8 cellular contexts compared by ENCODE assay signal in the genomic region with DNA sequence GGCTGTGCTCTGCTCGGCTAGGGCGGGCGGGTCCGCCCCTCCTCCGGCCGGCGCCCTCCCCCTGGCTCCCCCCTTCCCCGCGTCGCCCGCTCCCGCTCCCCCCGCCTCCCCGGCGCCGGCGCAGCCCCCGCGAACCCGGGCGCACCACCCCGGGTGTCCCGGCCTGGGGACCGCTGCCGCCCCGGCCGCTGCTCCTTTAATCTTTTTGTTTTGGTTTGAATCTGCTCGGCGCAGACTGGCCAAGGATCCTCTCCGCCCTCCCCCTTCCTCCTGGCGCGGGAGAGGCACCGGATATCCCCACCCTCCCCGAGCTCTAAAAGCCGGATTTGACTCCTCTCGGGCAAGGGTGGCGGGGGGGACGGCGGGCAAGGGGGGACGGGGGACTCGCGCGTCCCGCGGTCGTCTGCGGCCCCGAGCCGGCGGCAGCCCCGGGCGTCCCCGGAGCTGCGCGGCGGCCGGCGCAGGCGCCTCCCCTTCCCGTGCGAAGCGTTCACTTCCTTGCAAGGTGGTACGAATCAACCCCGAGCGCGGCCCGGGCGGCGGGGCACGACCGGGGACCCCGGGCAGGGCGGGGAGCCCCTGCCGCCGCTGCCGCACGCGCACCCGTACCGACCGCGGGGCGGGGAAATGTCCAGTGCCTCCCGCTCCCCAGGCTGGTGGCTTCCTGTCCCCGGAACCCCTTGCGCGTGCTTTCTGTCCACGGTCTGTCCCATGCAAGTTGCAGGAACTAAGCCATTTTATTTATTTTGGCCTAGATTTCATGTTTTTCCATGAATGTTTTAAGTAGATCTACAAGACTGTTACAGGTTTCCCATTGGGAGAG. TPM values are rescaled to one million over a fixed set of nuclear protein-coding genes. Genes with fewer than 3 reads are reported as not detected.
DNase-seq lines count a peak whose midpoint lies in the region; ATAC-seq and TF ChIP-seq lines count a peak whose summit lies in the region.

A gene with protein sequence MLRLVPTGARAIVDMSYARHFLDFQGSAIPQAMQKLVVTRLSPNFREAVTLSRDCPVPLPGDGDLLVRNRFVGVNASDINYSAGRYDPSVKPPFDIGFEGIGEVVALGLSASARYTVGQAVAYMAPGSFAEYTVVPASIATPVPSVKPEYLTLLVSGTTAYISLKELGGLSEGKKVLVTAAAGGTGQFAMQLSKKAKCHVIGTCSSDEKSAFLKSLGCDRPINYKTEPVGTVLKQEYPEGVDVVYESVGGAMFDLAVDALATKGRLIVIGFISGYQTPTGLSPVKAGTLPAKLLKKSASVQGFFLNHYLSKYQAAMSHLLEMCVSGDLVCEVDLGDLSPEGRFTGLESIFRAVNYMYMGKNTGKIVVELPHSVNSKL (minus strand): TSS at position 11 of the 823 bp plus-strand sequence. CDS start 81 bp downstream, outside the sequence.

- H3K36me3 Mint-ChIP-seq in activated T-helper 2 cell treated with anti-CD3 and anti-CD28 coated beads, Interferon-gamma antibody, Interleukin-2, Interleukin-4, amounts not matched to agents 10 μg/mL and 5 μg/mL and 100 μg/mL, durations not matched to agents 14 hours and 24 hours and 36 hours (ENCODE audit: low read depth) = peaks cover 29% of the 10 kb centered on the region
- peaks cover 0 to 7% (median 2%) of the 10 kb centered on the region in 3 donors for H3K36me3 Mint-ChIP-seq in naive thymus-derived CD8-positive, alpha-beta T cell

- no peaks in the 10 kb centered on the region for H3K36me3 ChIP-seq in DOHH2 (ENCODE audit: control insufficient read depth, low read length)
- no peaks in the 10 kb centered on the region for H3K36me3 ChIP-seq in GM23248 (ENCODE audit: low read depth)
- H3K36me3 ChIP-seq in fibroblast of lung (ENCODE audit: control insufficient read depth, insufficient read depth, low read length) = no peaks in the 10 kb centered on the region
- H3K36me3 ChIP-seq in stomach smooth muscle (ENCODE audit: control insufficient read depth in 2 of 2, insufficient read depth in 2 of 2, low read length in 2 of 2) = no peaks in the 10 kb centered on the region

- DNase-seq in GM23248 (peak; percentile 85), LHCN-M2 (ENCODE audit: low read depth) (peak; percentile 90), RWPE1 (ENCODE audit: low spot score) (peak; percentile 83), fibroblast of lung (ENCODE audit: low read depth in 2 of 2) (peak; percentile 85 to 87)
- DNase-seq in activated T-helper 2 cell treated with anti-CD3 and anti-CD28 coated beads, Interferon-gamma antibody, Interleukin-2, Interleukin-4, amounts not matched to agents 10 μg/mL and 5 μg/mL and 100 μg/mL, durations not matched to agents 14 hours and 24 hours and 36 hours (ENCODE audit: low spot score) = peak; percentile 81
- peak; percentile 49 to 85 (median 68) for DNase-seq in naive thymus-derived CD8-positive, alpha-beta T cell

- WGBS in GM23248 (ENCODE audit: low coverage in 1 of 2, low lambda C conversion rate in 2 of 2, missing lambda C conversion rate in 2 of 2), 2 experiments = 0 to 1% methylated on average over 24 to 77 of the region's 88 CpGs

- peaks cover 11% of the 10 kb centered on the region for H3K27me3 ChIP-seq in DOHH2 (ENCODE audit: control insufficient read depth, low read length)
- no peaks in the 10 kb centered on the region for H3K27me3 ChIP-seq in GM23248 (replicated peaks; ENCODE audit: insufficient read depth)
- H3K27me3 ChIP-seq in fibroblast of lung (ENCODE audit: control insufficient read depth, insufficient read depth, low read length) = no peaks in the 10 kb centered on the region
- H3K27me3 ChIP-seq in stomach smooth muscle (ENCODE audit: control insufficient read depth in 1 of 2, insufficient read depth in 2 of 2, low read length in 2 of 2) = no peaks in the 10 kb centered on the region

- CTCF ChIA-PET in RWPE1 (lab: Yijun Ruan, JAX) = no interaction called here

- peaks cover 48% of the 10 kb centered on the region for H3K4me1 Mint-ChIP-seq in activated T-helper 2 cell treated with anti-CD3 and anti-CD28 coated beads, Interferon-gamma antibody, Interleukin-2, Interleukin-4, amounts not matched to agents 10 μg/mL and 5 μg/mL and 100 μg/mL, durations not matched to agents 14 hours and 24 hours and 36 hours (ENCODE audit: low read depth)
- H3K4me1 Mint-ChIP-seq in naive thymus-derived CD8-positive, alpha-beta T cell = peaks cover 39 to 64% (median 59%) of the 10 kb centered on the region in 4 donors

- H3K4me1 ChIP-seq in DOHH2 (ENCODE audit: control insufficient read depth, low read length) (peaks cover 33% of the 10 kb centered on the region), GM23248 (ENCODE audit: insufficient read depth) (peaks cover 36% of the 10 kb centered on the region), fibroblast of lung (ENCODE audit: control insufficient read depth, extremely low read depth, insufficient read depth, low read length) (peaks cover 20% of the 10 kb centered on the region), stomach smooth muscle (ENCODE audit: control insufficient read depth, insufficient read depth, low read length) (peaks cover 14% of the 10 kb centered on the region)

- peaks cover 13% of the 10 kb centered on the region; the same call in 1 of the 2 replicates for H4K20me1 ChIP-seq in DOHH2 (ENCODE audit: control insufficient read depth, insufficient read depth, low read depth, low read length)
- H4K20me1 ChIP-seq in GM23248 (ENCODE audit: insufficient read depth) = no peaks in the 10 kb centered on the region
- H4K20me1 ChIP-seq in fibroblast of lung (ENCODE audit: control insufficient read depth, extremely low read depth, insufficient read depth, low read length) = no peaks in the 10 kb centered on the region

- peak within 1 kb of the TSS; percentile 96 for H3K4me3 Mint-ChIP-seq in activated T-helper 2 cell treated with anti-CD3 and anti-CD28 coated beads, Interferon-gamma antibody, Interleukin-2, Interleukin-4, amounts not matched to agents 10 μg/mL and 5 μg/mL and 100 μg/mL, durations not matched to agents 14 hours and 24 hours and 36 hours (ENCODE audit: low read depth)
- peak within 1 kb of the TSS; percentile 95 to 100 (median 98) for H3K4me3 Mint-ChIP-seq in naive thymus-derived CD8-positive, alpha-beta T cell

- peaks cover 21% of the 10 kb centered on the region for H3F3A ChIP-seq in DOHH2 (ENCODE audit: control insufficient read depth, insufficient read depth)
- peaks cover 41% of the 10 kb centered on the region; the same call in 1 of the 2 replicates for H3F3A ChIP-seq in GM23248 (ENCODE audit: insufficient read depth)

- in situ Hi-C loops in GM23248 (cut with MboI) = loop anchor here (25.0 kb wide), 1 partner anchor 547 kb away; no protein-coding TSS in a partner anchor

- H3K9me3 Mint-ChIP-seq in activated T-helper 2 cell treated with anti-CD3 and anti-CD28 coated beads, Interferon-gamma antibody, Interleukin-2, Interleukin-4, amounts not matched to agents 10 μg/mL and 5 μg/mL and 100 μg/mL, durations not matched to agents 14 hours and 24 hours and 36 hours = no peaks in the 10 kb centered on the region
- no peaks in the 10 kb centered on the region for H3K9me3 Mint-ChIP-seq in naive thymus-derived CD8-positive, alpha-beta T cell

- TF ChIP-seq CTCF in DOHH2 (IDR thresholded peaks at IDR 0.05; ENCODE audit: low read depth, low read length, poor library complexity, severe bottlenecking) (no peak), RWPE1 (conservative IDR thresholded peaks at IDR 0.05; ENCODE audit: low read depth) (no peak), fibroblast of lung (conservative IDR thresholded peaks at IDR 0.05 in 1 of 2, IDR thresholded peaks at IDR 0.05 in 1 of 2; ENCODE audit: low read depth in 1 of 2, low read length in 2 of 2) (no peak)

- H3K4me3 ChIP-seq in DOHH2 (ENCODE audit: low read length) = peak within 1 kb of the TSS; percentile 92
- H3K4me3 ChIP-seq in GM23248 = peak within 1 kb of the TSS; percentile 92
- peak within 1 kb of the TSS; percentile 78 to 93 (median 88) for H3K4me3 ChIP-seq in fibroblast of lung (replicated peaks in 1 of 4; ENCODE audit: control extremely low read depth in 1 of 4, insufficient read depth in 1 of 4, low read depth in 3 of 4, low read length in 4 of 4)
- peak within 1 kb of the TSS; percentile 74 to 98 for H3K4me3 ChIP-seq in stomach smooth muscle (ENCODE audit: low read length in 2 of 2)

- H2AFZ ChIP-seq in GM23248 (peak within 1 kb of the TSS; percentile 93), fibroblast of lung (ENCODE audit: low read length) (peak within 1 kb of the TSS; percentile 83)

- peak; percentile 48 to 58 for ATAC-seq in naive thymus-derived CD8-positive, alpha-beta T cell

- peaks cover 73% of the 10 kb centered on the region for H3K79me2 ChIP-seq in DOHH2 (ENCODE audit: control insufficient read depth, low read length)
- peaks cover 64% of the 10 kb centered on the region for H3K79me2 ChIP-seq in GM23248 (ENCODE audit: insufficient read depth)
- H3K79me2 ChIP-seq in fibroblast of lung (ENCODE audit: control insufficient read depth, insufficient read depth, low read length) = peaks cover 61% of the 10 kb centered on the region

- POLR2A ChIA-PET in RWPE1 (lab: Yijun Ruan, JAX; ENCODE audit: low non-redundant PET) = interaction anchor here (0.6 kb wide), 2 partner anchors 36 to 520 kb away, joined by 5 read pairs; no protein-coding TSS in a partner anchor
- POLR2A ChIA-PET in naive thymus-derived CD8-positive, alpha-beta T cell (lab: Charles Lee) = interaction anchor here (0.7 to 7.3 kb wide), 15 partner anchors 13 to 1284 kb away, joined by 3 to 93 read pairs (median 3); a partner anchor contains a TSS

- no peaks in the 10 kb centered on the region for H3K9me2 ChIP-seq in DOHH2 (replicated peaks; ENCODE audit: control insufficient read depth, low read length)
- H3K9me2 ChIP-seq in GM23248 (ENCODE audit: insufficient read depth) = no peaks in the 10 kb centered on the region

- intact Hi-C loops in activated T-helper 2 cell treated with anti-CD3 and anti-CD28 coated beads, Interferon-gamma antibody, Interleukin-2, Interleukin-4, amounts not matched to agents 10 μg/mL and 5 μg/mL and 100 μg/mL, durations not matched to agents 14 hours and 24 hours and 36 hours (cut with micrococcal nuclease) = loop anchor here (2.0 to 10.0 kb wide), 3 partner anchors 37 to 215 kb away; no protein-coding TSS in a partner anchor

- no peaks in the 10 kb centered on the region for H3K9me3 ChIP-seq in DOHH2 (ENCODE audit: control insufficient read depth, insufficient read depth, low read length)
- no peaks in the 10 kb centered on the region for H3K9me3 ChIP-seq in GM23248 (ENCODE audit: low read depth)
- H3K9me3 ChIP-seq in fibroblast of lung (ENCODE audit: control insufficient read depth, insufficient read depth, low read depth, low read length) = no peaks in the 10 kb centered on the region
- no peaks in the 10 kb centered on the region for H3K9me3 ChIP-seq in stomach smooth muscle (ENCODE audit: control insufficient read depth in 2 of 2, low read length in 2 of 2)

- H3K27ac ChIP-seq in DOHH2 (ENCODE audit: low read depth, low read length) (peak within 1 kb of the TSS; percentile 86), GM23248 (peak within 1 kb of the TSS; percentile 78), RWPE1 (peak within 1 kb of the TSS; percentile 100), fibroblast of lung (ENCODE audit: insufficient read depth, low read length) (peak within 1 kb of the TSS; percentile 76), stomach smooth muscle (ENCODE audit: low read length) (peak within 1 kb of the TSS; percentile 95)

- peak within 1 kb of the TSS; percentile 84 for H3K4me2 ChIP-seq in DOHH2 (ENCODE audit: low read length)
- peak within 1 kb of the TSS; percentile 93 for H3K4me2 ChIP-seq in GM23248 (ENCODE audit: unreplicated experiment)
- peak within 1 kb of the TSS; percentile 93 for H3K4me2 ChIP-seq in fibroblast of lung (ENCODE audit: extremely low read depth, insufficient read depth, low read length)

- H3K9ac ChIP-seq in GM23248 (peak within 1 kb of the TSS; percentile 83), fibroblast of lung (ENCODE audit: insufficient read depth, low read length) (peak within 1 kb of the TSS; percentile 76), stomach smooth muscle (ENCODE audit: low read length in 2 of 2) (peak within 1 kb of the TSS; percentile 86 to 89)

- peak within 1 kb of the TSS; percentile 96 for H3K27ac Mint-ChIP-seq in activated T-helper 2 cell treated with anti-CD3 and anti-CD28 coated beads, Interferon-gamma antibody, Interleukin-2, Interleukin-4, amounts not matched to agents 10 μg/mL and 5 μg/mL and 100 μg/mL, durations not matched to agents 14 hours and 24 hours and 36 hours
- peak within 1 kb of the TSS; percentile 93 to 99 (median 97) for H3K27ac Mint-ChIP-seq in naive thymus-derived CD8-positive, alpha-beta T cell

- H3K27me3 Mint-ChIP-seq in activated T-helper 2 cell treated with anti-CD3 and anti-CD28 coated beads, Interferon-gamma antibody, Interleukin-2, Interleukin-4, amounts not matched to agents 10 μg/mL and 5 μg/mL and 100 μg/mL, durations not matched to agents 14 hours and 24 hours and 36 hours (ENCODE audit: low read depth) = peaks cover 29% of the 10 kb centered on the region
- no peaks in the 10 kb centered on the region for H3K27me3 Mint-ChIP-seq in naive thymus-derived CD8-positive, alpha-beta T cell

RNA-seq across cellular contexts. Expression of the gene that starts here (rescaled TPM):
- total RNA-seq in GM23248 (2014; rRNA removed; shearing (Covaris generic)) = 8.1 and 21.3 TPM in 2 replicates
- polyA plus RNA-seq in GM23248 (2016; fragmentation: Nextera tagmentation; extraction: Ambion mirVana) = 8.8 and 10.2 TPM in 2 replicates
- total RNA-seq in LHCN-M2 (2014; rRNA removed) = 11.8 and 17.1 TPM in 2 replicates
- 14.2 TPM for polyA plus RNA-seq in LHCN-M2 (2012)
- 26.0 and 28.6 TPM in 2 replicates for total RNA-seq in activated T-helper 2 cell treated with anti-CD3 and anti-CD28 coated beads, Interferon-gamma antibody, Interleukin-2, Interleukin-4, amounts not matched to agents 10 μg/mL and 5 μg/mL and 100 μg/mL, durations not matched to agents 14 hours and 24 hours and 36 hours
- 5.6 and 6.8 TPM in 2 replicates for total RNA-seq in fibroblast of lung
- polyA plus RNA-seq in fibroblast of lung = 18.1 and 25.1 TPM in 2 replicates
- 13.4 and 15.5 TPM in 2 replicates for polyA plus RNA-seq in fibroblast of lung (2012)
- polyA minus RNA-seq in fibroblast of lung (ENCODE audit: low replicate concordance) = 48.2 and 53.2 TPM in 2 replicates
- 10 to 100 TPM; 34.7 to 35.1 TPM for total RNA-seq in naive thymus-derived CD8-positive, alpha-beta T cell
- polyA plus RNA-seq in naive thymus-derived CD8-positive, alpha-beta T cell = 10 to 100 TPM; 14.7 to 28.5 (median 19.6) TPM

Comparison
In these comparisons a context has a peak if more than half of its experiments do, and no peak if none do; other contexts are left out.
1. Peak in every context shown above with its lines: DNase-seq, ATAC-seq, H3K4me3 ChIP-seq and H3K27ac ChIP-seq.